In genomic region chr16:22397459-22397858, GRCh38 we compare ENCODE assay signal across 15 cellular contexts. TPM values are rescaled to one million over a fixed set of nuclear protein-coding genes. Genes with fewer than 3 reads are reported as not detected.
DNase-seq lines count a peak whose midpoint lies in the region; FAIRE-seq and TF ChIP-seq lines count a peak whose summit lies in the region.
"Had no signal": no experiment of that assay in that cellular context is flagged by ENCODE, and none has a peak within 500 bp of the region (broad histone marks: within the 10 kb centered on the region; RNA-seq: fewer than 3 reads in every experiment).

No MANE protein-coding gene starts in this region.

- no peak for TF ChIP-seq POLR2A in lower leg skin (IDR thresholded peaks at IDR 0.05)
- TF ChIP-seq POLR2A in transverse colon (IDR thresholded peaks at IDR 0.05), result no peak

- CTCF ChIA-PET in activated naive CD4-positive, alpha-beta T cell treated with anti-CD3 and anti-CD28 coated beads for 36 hours (lab: Charles Lee), result interaction anchor here (0.7 to 1.0 kb wide), 2 partner anchors 77 to 98 kb away, joined by 3 to 4 read pairs; no protein-coding TSS in a partner anchor

- no peaks in the 10 kb centered on the region for H3K27me3 ChIP-seq in transverse colon

- peak overlapping the region; percentile 75 for H3K27ac Mint-ChIP-seq in activated naive CD4-positive, alpha-beta T cell treated with anti-CD3 and anti-CD28 coated beads, Interleukin-2, amount 50 U/mL, for 24 hours
- H3K27ac Mint-ChIP-seq in activated naive CD4-positive, alpha-beta T cell treated with anti-CD3 and anti-CD28 coated beads for 36 hours, result no peak overlapping the region
- H3K27ac Mint-ChIP-seq: activated CD4-positive, alpha-beta memory T cell treated with anti-CD3 and anti-CD28 coated beads for 36 hours; activated naive CD4-positive, alpha-beta T cell treated with anti-CD3 and anti-CD28 coated beads, Interleukin-2, amount 50 U/mL, for 72 hours had no signal

- no peaks in the 10 kb centered on the region for H3K36me3 Mint-ChIP-seq in activated naive CD4-positive, alpha-beta T cell treated with anti-CD3 and anti-CD28 coated beads, Interleukin-2, amount 50 U/mL, for 24 hours
- no peaks in the 10 kb centered on the region for H3K36me3 Mint-ChIP-seq in activated naive CD4-positive, alpha-beta T cell treated with anti-CD3 and anti-CD28 coated beads for 36 hours (ENCODE audit: low read depth)
- H3K36me3 Mint-ChIP-seq: activated CD4-positive, alpha-beta memory T cell treated with anti-CD3 and anti-CD28 coated beads for 36 hours; activated naive CD4-positive, alpha-beta T cell treated with anti-CD3 and anti-CD28 coated beads, Interleukin-2, amount 50 U/mL, for 72 hours had no signal

- no peaks in the 10 kb centered on the region for H3K4me1 ChIP-seq in transverse colon

- no peaks in the 10 kb centered on the region for H3K9me3 ChIP-seq in transverse colon
- H3K9me3 ChIP-seq: thoracic aorta had no signal

- no peaks in the 10 kb centered on the region for H3K4me1 Mint-ChIP-seq in activated naive CD4-positive, alpha-beta T cell treated with anti-CD3 and anti-CD28 coated beads, Interleukin-2, amount 50 U/mL, for 24 hours
- H3K4me1 Mint-ChIP-seq in activated naive CD4-positive, alpha-beta T cell treated with anti-CD3 and anti-CD28 coated beads for 36 hours (ENCODE audit: low read depth), result no peaks in the 10 kb centered on the region

- no peak overlapping the region for H3K27ac ChIP-seq in transverse colon
- H3K27ac ChIP-seq: thoracic aorta had no signal

- no peaks in the 10 kb centered on the region for H3K27me3 Mint-ChIP-seq in activated naive CD4-positive, alpha-beta T cell treated with anti-CD3 and anti-CD28 coated beads, Interleukin-2, amount 50 U/mL, for 24 hours
- no peaks in the 10 kb centered on the region for H3K27me3 Mint-ChIP-seq in activated naive CD4-positive, alpha-beta T cell treated with anti-CD3 and anti-CD28 coated beads for 36 hours (ENCODE audit: low read depth)
- H3K27me3 Mint-ChIP-seq: activated CD4-positive, alpha-beta memory T cell treated with anti-CD3 and anti-CD28 coated beads for 36 hours had no signal

- 55 to 70% methylated on average over 1 of the region's 1 CpG for WGBS in lower leg skin, 2 donors
- 69 to 80% methylated on average over 1 of the region's 1 CpG for WGBS in transverse colon (ENCODE audit: low coverage in 1 of 2), 2 donors

- in situ Hi-C loops in transverse colon (cut with MboI; ENCODE audit: low pct_ligation_motif_present in 1 of 4, low pct_unique_long_range_greater_than_20kb in 1 of 4, low sequenced_read_pairs in 3 of 4), result no loop called here

- no peak for DNase-seq in activated naive CD4-positive, alpha-beta T cell treated with Interleukin-2 at 50 U/mL for 16 hours
- peak; percentile 65 for DNase-seq in amniotic stem cell (lab: John Stamatoyannopoulos, UW)
- peak; percentile 73 for DNase-seq in foreskin melanocyte
- peak; percentile 46 for DNase-seq in urothelium cell line (ENCODE audit: low spot score)
- no peak for DNase-seq in lower leg skin (ENCODE audit: low spot score in 2 of 2)
- no peak for DNase-seq in activated naive CD4-positive, alpha-beta T cell treated with anti-CD3 and anti-CD28 coated beads for 36 hours
- DNase-seq in transverse colon, result no peak
- DNase-seq: 8988T; activated CD4-positive, alpha-beta memory T cell treated with anti-CD3 and anti-CD28 coated beads for 36 hours; DMS79 treated with DMSO at 0.1 percent for 48 hours; NCI-H2029; T-helper 2 cell had no signal

- TF ChIP-seq EP300 in transverse colon (IDR thresholded peaks at IDR 0.05; ENCODE audit: low read depth), result no peak

- no peak for FAIRE-seq in urothelium cell line (lab: Jason Lieb, UNC)

- H3K9me3 Mint-ChIP-seq in activated naive CD4-positive, alpha-beta T cell treated with anti-CD3 and anti-CD28 coated beads, Interleukin-2, amount 50 U/mL, for 24 hours, result no peaks in the 10 kb centered on the region
- no peaks in the 10 kb centered on the region for H3K9me3 Mint-ChIP-seq in activated naive CD4-positive, alpha-beta T cell treated with anti-CD3 and anti-CD28 coated beads for 36 hours
- H3K9me3 Mint-ChIP-seq: activated CD4-positive, alpha-beta memory T cell treated with anti-CD3 and anti-CD28 coated beads for 36 hours; activated naive CD4-positive, alpha-beta T cell treated with anti-CD3 and anti-CD28 coated beads, Interleukin-2, amount 50 U/mL, for 72 hours had no signal

- TF ChIP-seq CTCF in lower leg skin (IDR thresholded peaks at IDR 0.05), result no peak
- TF ChIP-seq CTCF in transverse colon (IDR thresholded peaks at IDR 0.05), result no peak

- no peak overlapping the region for H3K4me3 Mint-ChIP-seq in activated naive CD4-positive, alpha-beta T cell treated with anti-CD3 and anti-CD28 coated beads, Interleukin-2, amount 50 U/mL, for 24 hours
- no peak overlapping the region for H3K4me3 Mint-ChIP-seq in activated naive CD4-positive, alpha-beta T cell treated with anti-CD3 and anti-CD28 coated beads for 36 hours
- H3K4me3 Mint-ChIP-seq: activated CD4-positive, alpha-beta memory T cell treated with anti-CD3 and anti-CD28 coated beads for 36 hours had no signal

- intact Hi-C loops in lower leg skin (cut with DNase I; ENCODE audit: low total_unique reads), result no loop called here
- intact Hi-C loops in activated naive CD4-positive, alpha-beta T cell treated with anti-CD3 and anti-CD28 coated beads for 36 hours (cut with micrococcal nuclease), result no loop called here
- intact Hi-C loops in transverse colon (cut with DNase I; ENCODE audit: low total_unique reads), result no loop called here

- no peaks in the 10 kb centered on the region for H3K36me3 ChIP-seq in transverse colon
- H3K36me3 ChIP-seq: thoracic aorta had no signal

- H3K4me3 ChIP-seq in lower leg skin (ENCODE audit: low read depth, poor library complexity, severe bottlenecking), result no peak overlapping the region
- H3K4me3 ChIP-seq in transverse colon, result no peak overlapping the region
- H3K4me3 ChIP-seq: thoracic aorta had no signal

RNA-seq across cellular contexts. Expression of gene CDR2, which starts 23.0 kb away (rescaled TPM):
- total RNA-seq in lower leg skin, result 10 to 100 TPM in 3 of 4 donors, 1 to 10 TPM in 1; 8.5 to 30.3 (median 16.2) TPM
- total RNA-seq in activated naive CD4-positive, alpha-beta T cell treated with anti-CD3 and anti-CD28 coated beads for 36 hours, result 10 to 100 TPM; 42.5 to 42.8 TPM
- total RNA-seq in transverse colon, result 100 to 1,000 TPM in 1 of 4 donors, 10 to 100 TPM in 3; 21.7 to 317 (median 24.1) TPM

Comparison
In these comparisons a context has a peak if more than half of its experiments do, and no peak if none do; other contexts are left out.
1. DNase-seq: peak in amniotic stem cell (single experiment), foreskin melanocyte (single experiment) and urothelium cell line (single experiment); none in activated naive CD4-positive, alpha-beta T cell treated with Interleukin-2 at 50 U/mL for 16 hours (single experiment), lower leg skin (0 of 2), activated naive CD4-positive, alpha-beta T cell treated with anti-CD3 and anti-CD28 coated beads for 36 hours (single experiment) and transverse colon (single experiment).